8 cellular contexts compared by ENCODE assay signal in genomic region chr6:88870728-88871330, GRCh38.
A peak's percentile ranks its signal among the peaks of the same experiment; 100 is the strongest.
DNase-seq lines count a peak whose midpoint lies in the region; ATAC-seq, FAIRE-seq and TF ChIP-seq lines count a peak whose summit lies in the region.

No MANE protein-coding gene starts in this region.

- no peak overlapping the region for H3K4me3 ChIP-seq in upper lobe of left lung

- FAIRE-seq in colon (lab: Jason Lieb, UNC), result peak; percentile 87

- H3K9me3 ChIP-seq in upper lobe of left lung, result no peaks in the 10 kb centered on the region

- peaks cover 4% of the 10 kb centered on the region for H3K36me3 Mint-ChIP-seq in activated naive CD8-positive, alpha-beta T cell treated with anti-CD3 and anti-CD28 coated beads, Interleukin-2, amount 50 U/mL, for 24 hours (ENCODE audit: low read depth)
- peaks cover 4% of the 10 kb centered on the region for H3K36me3 Mint-ChIP-seq in activated naive CD8-positive, alpha-beta T cell treated with anti-CD3 and anti-CD28 coated beads for 36 hours

- TF ChIP-seq POLR2A in upper lobe of left lung (IDR thresholded peaks at IDR 0.05), result no peak

- H3K36me3 ChIP-seq in upper lobe of left lung, result no peaks in the 10 kb centered on the region

- no peaks in the 10 kb centered on the region for H3K9me3 Mint-ChIP-seq in activated naive CD8-positive, alpha-beta T cell treated with anti-CD3 and anti-CD28 coated beads, Interleukin-2, amount 50 U/mL, for 24 hours
- no peaks in the 10 kb centered on the region for H3K9me3 Mint-ChIP-seq in activated naive CD8-positive, alpha-beta T cell treated with anti-CD3 and anti-CD28 coated beads for 36 hours

- H3K27ac Mint-ChIP-seq in activated naive CD8-positive, alpha-beta T cell treated with anti-CD3 and anti-CD28 coated beads, Interleukin-2, amount 50 U/mL, for 24 hours, result no peak overlapping the region
- no peak overlapping the region for H3K27ac Mint-ChIP-seq in activated naive CD8-positive, alpha-beta T cell treated with anti-CD3 and anti-CD28 coated beads for 36 hours

- H3K4me1 Mint-ChIP-seq in activated naive CD8-positive, alpha-beta T cell treated with anti-CD3 and anti-CD28 coated beads, Interleukin-2, amount 50 U/mL, for 24 hours, result peaks cover 21% of the 10 kb centered on the region
- H3K4me1 Mint-ChIP-seq in activated naive CD8-positive, alpha-beta T cell treated with anti-CD3 and anti-CD28 coated beads for 36 hours, result peaks cover 28% of the 10 kb centered on the region

- in situ Hi-C loops in SK-MEL-5 (cut with HindIII; ENCODE audit: low pct_unique_long_range_greater_than_20kb, low sequenced_read_pairs), result no loop called here

- TF ChIP-seq CTCF in upper lobe of left lung (IDR thresholded peaks at IDR 0.05), result peak; percentile 13 to 56 (median 46)

- H3K4me1 ChIP-seq in upper lobe of left lung, result no peaks in the 10 kb centered on the region

- no peaks in the 10 kb centered on the region for H3K27me3 Mint-ChIP-seq in activated naive CD8-positive, alpha-beta T cell treated with anti-CD3 and anti-CD28 coated beads, Interleukin-2, amount 50 U/mL, for 24 hours
- no peaks in the 10 kb centered on the region for H3K27me3 Mint-ChIP-seq in activated naive CD8-positive, alpha-beta T cell treated with anti-CD3 and anti-CD28 coated beads for 36 hours

- WGBS in upper lobe of left lung, 2 donors, result 3 to 4% methylated on average over 1 of the region's 1 CpG

- no peak overlapping the region for H3K4me3 Mint-ChIP-seq in activated naive CD8-positive, alpha-beta T cell treated with anti-CD3 and anti-CD28 coated beads, Interleukin-2, amount 50 U/mL, for 24 hours
- H3K4me3 Mint-ChIP-seq in activated naive CD8-positive, alpha-beta T cell treated with anti-CD3 and anti-CD28 coated beads for 36 hours, result no peak overlapping the region

- ATAC-seq in activated naive CD8-positive, alpha-beta T cell treated with anti-CD3 and anti-CD28 coated beads, Interleukin-2, amount 50 U/mL, for 24 hours, result no peak
- ATAC-seq in upper lobe of left lung (ENCODE audit: low FRiP score in 2 of 2) (peak in 1 of 2 donors; percentile 61), GM19324 (IDR thresholded peaks at IDR 0.05; ENCODE audit: low FRiP score, unreplicated experiment) (no peak)

- TF ChIP-seq EP300 in upper lobe of left lung (IDR thresholded peaks at IDR 0.05), result no peak

- peak; percentile 12 for DNase-seq in activated naive CD8-positive, alpha-beta T cell treated with anti-CD3 and anti-CD28 coated beads, Interleukin-2, amount 50 U/mL, for 24 hours
- DNase-seq in activated naive CD8-positive, alpha-beta T cell treated with anti-CD3 and anti-CD28 coated beads for 36 hours, result no peak
- DNase-seq in Kasumi-1 (lab: John Stamatoyannopoulos, UW), result peak; percentile 65 to 77
- DNase-seq in SK-MEL-5 (ENCODE audit: low read depth, low spot score), result peak; percentile 73
- DNase-seq in lung microvascular endothelial cell (ENCODE audit: low read depth in 2 of 2), result peak; percentile 75 to 85
- peak in 1 of 2 donors; percentile 25 for DNase-seq in upper lobe of left lung

- H3K27ac ChIP-seq in upper lobe of left lung, result no peak overlapping the region

- no peaks in the 10 kb centered on the region for H3K27me3 ChIP-seq in upper lobe of left lung
